16 cellular contexts compared by ENCODE assay signal in genomic region chr20:1880529-1881239, GRCh38. TPM values are rescaled to one million over a fixed set of nuclear protein-coding genes. Genes with fewer than 3 reads are reported as not detected.
A peak's percentile ranks its signal among the peaks of the same experiment; 100 is the strongest.
DNase-seq lines count a peak whose midpoint lies in the region; ATAC-seq and TF ChIP-seq lines count a peak whose summit lies in the region.
"Had no signal": no experiment of that assay in that cellular context is flagged by ENCODE, and none has a peak within 500 bp of the region (broad histone marks: within the 10 kb centered on the region; RNA-seq: fewer than 3 reads in every experiment).

No MANE protein-coding gene starts in this region.

- H3K4me1 ChIP-seq in right lobe of liver = peaks cover 0 to 30% (median 10%) of the 10 kb centered on the region in 4 donors
- H3K4me1 ChIP-seq: SJCRH30 had no signal

- H3K36me3 ChIP-seq in right lobe of liver = no peaks in the 10 kb centered on the region
- H3K36me3 ChIP-seq: SJCRH30 had no signal

- peak overlapping the region; percentile 7 for H3K27ac Mint-ChIP-seq in stimulated activated naive B cell treated with anti-CD40 and anti-IgM and Interleukin-4, amounts not matched to agents 10 μg/mL and 1 μg/mL and 100 μg/mL, for 72 hours

- no peak overlapping the region for H3K4me3 ChIP-seq in right lobe of liver
- H3K4me3 ChIP-seq: K562, PC-9, SJCRH30 had no signal

- intact Hi-C loops in right lobe of liver (cut with DNase I) = loop anchor here (10.0 kb wide), 1 partner anchor 54 kb away; no protein-coding TSS in a partner anchor

- H3K27me3 ChIP-seq in right lobe of liver = no peaks in the 10 kb centered on the region

- TF ChIP-seq CTCF in right lobe of liver (IDR thresholded peaks at IDR 0.05) = no peak

- 25% methylated on average over 5 of the region's 6 CpGs for WGBS in right lobe of liver (ENCODE audit: insufficient coverage, low coverage, low lambda C conversion rate, missing lambda C conversion rate)

- DNase-seq in MV-4-11 (lab: John Stamatoyannopoulos, UW) (peak; percentile 23), right lobe of liver (peak in 1 of 3 donors; percentile 50), occipital lobe (lab: John Stamatoyannopoulos, UW) (no peak), NCI-H128 (lab: John Stamatoyannopoulos, UW; ENCODE audit: unreplicated experiment) (no peak), DMS 273 treated with DMSO at 0.1 percent for 48 hours (lab: John Stamatoyannopoulos, UW) (no peak)
- DNase-seq in stimulated activated naive B cell treated with anti-CD40 and anti-IgM and Interleukin-4, amounts not matched to agents 10 μg/mL and 1 μg/mL and 100 μg/mL, for 72 hours = no peak
- DNase-seq: DMS79, NCI-H1417, NCI-H187, NCI-H2227 treated with DMSO at 0.1 percent for 48 hours, NCI-H524, NCI-H82, PC-9, SJCRH30 had no signal

- peak overlapping the region; percentile 49 for H3K27ac ChIP-seq in cingulate gyrus (ENCODE audit: low read depth, low read length)
- H3K27ac ChIP-seq in right lobe of liver = peak overlapping the region in 2 of 3 donors; percentile 35 to 77
- H3K27ac ChIP-seq: PC-9, SJCRH30 had no signal

- H3K9me3 ChIP-seq in right lobe of liver = no peaks in the 10 kb centered on the region
- H3K9me3 ChIP-seq: SJCRH30 had no signal

- peak overlapping the region in 1 of 2 donors; percentile 1 for H3K4me3 Mint-ChIP-seq in stimulated activated naive B cell treated with anti-CD40 and anti-IgM and Interleukin-4, amounts not matched to agents 10 μg/mL and 1 μg/mL and 100 μg/mL, for 72 hours

- H3K4me1 Mint-ChIP-seq in stimulated activated naive B cell treated with anti-CD40 and anti-IgM and Interleukin-4, amounts not matched to agents 10 μg/mL and 1 μg/mL and 100 μg/mL, for 72 hours = peaks cover 38 to 52% of the 10 kb centered on the region in 2 donors

- peaks cover 0 to 3% of the 10 kb centered on the region in 2 donors for H3K9me3 Mint-ChIP-seq in stimulated activated naive B cell treated with anti-CD40 and anti-IgM and Interleukin-4, amounts not matched to agents 10 μg/mL and 1 μg/mL and 100 μg/mL, for 72 hours

- peaks cover 6 to 19% of the 10 kb centered on the region in 2 donors for H3K27me3 Mint-ChIP-seq in stimulated activated naive B cell treated with anti-CD40 and anti-IgM and Interleukin-4, amounts not matched to agents 10 μg/mL and 1 μg/mL and 100 μg/mL, for 72 hours

- ATAC-seq in right lobe of liver = peak in 2 of 4 donors; percentile 62 to 71
- no peak for ATAC-seq in stimulated activated naive B cell treated with anti-CD40 and anti-IgM and Interleukin-4, amounts not matched to agents 10 μg/mL and 1 μg/mL and 100 μg/mL, for 72 hours (replicated peaks)
- ATAC-seq: K562 had no signal

- no peak for TF ChIP-seq POLR2A in right lobe of liver (IDR thresholded peaks at IDR 0.05)

- H3K36me3 Mint-ChIP-seq in stimulated activated naive B cell treated with anti-CD40 and anti-IgM and Interleukin-4, amounts not matched to agents 10 μg/mL and 1 μg/mL and 100 μg/mL, for 72 hours = peaks cover 0 to 8% of the 10 kb centered on the region in 2 donors

RNA-seq across cellular contexts. Expression of gene SIRPA, which starts 14.5 kb away (rescaled TPM):
- 10 to 100 TPM; 26.8 to 42.7 (median 34.8) TPM for total RNA-seq in right lobe of liver
- 3.9 TPM for total RNA-seq in occipital lobe
